1 cellular context compared by ENCODE assay signal in genomic region chr3:113966172-113966571, GRCh38.
TF ChIP-seq lines count a peak whose summit lies in the region.

No MANE protein-coding gene starts in this region.

TF ChIP-seq in GM23338, 12 proteins besides CTCF, POLR2A, EP300 and RAD21 (continued from another document):
- TF ChIP-seq EZH2phosphoT487 (IDR thresholded peaks at IDR 0.05; ENCODE audit: unreplicated experiment) = no peak
- TF ChIP-seq NANOG (IDR thresholded peaks at IDR 0.05; ENCODE audit: borderline replicate concordance) = no peak
- TF ChIP-seq, protein P1, sequence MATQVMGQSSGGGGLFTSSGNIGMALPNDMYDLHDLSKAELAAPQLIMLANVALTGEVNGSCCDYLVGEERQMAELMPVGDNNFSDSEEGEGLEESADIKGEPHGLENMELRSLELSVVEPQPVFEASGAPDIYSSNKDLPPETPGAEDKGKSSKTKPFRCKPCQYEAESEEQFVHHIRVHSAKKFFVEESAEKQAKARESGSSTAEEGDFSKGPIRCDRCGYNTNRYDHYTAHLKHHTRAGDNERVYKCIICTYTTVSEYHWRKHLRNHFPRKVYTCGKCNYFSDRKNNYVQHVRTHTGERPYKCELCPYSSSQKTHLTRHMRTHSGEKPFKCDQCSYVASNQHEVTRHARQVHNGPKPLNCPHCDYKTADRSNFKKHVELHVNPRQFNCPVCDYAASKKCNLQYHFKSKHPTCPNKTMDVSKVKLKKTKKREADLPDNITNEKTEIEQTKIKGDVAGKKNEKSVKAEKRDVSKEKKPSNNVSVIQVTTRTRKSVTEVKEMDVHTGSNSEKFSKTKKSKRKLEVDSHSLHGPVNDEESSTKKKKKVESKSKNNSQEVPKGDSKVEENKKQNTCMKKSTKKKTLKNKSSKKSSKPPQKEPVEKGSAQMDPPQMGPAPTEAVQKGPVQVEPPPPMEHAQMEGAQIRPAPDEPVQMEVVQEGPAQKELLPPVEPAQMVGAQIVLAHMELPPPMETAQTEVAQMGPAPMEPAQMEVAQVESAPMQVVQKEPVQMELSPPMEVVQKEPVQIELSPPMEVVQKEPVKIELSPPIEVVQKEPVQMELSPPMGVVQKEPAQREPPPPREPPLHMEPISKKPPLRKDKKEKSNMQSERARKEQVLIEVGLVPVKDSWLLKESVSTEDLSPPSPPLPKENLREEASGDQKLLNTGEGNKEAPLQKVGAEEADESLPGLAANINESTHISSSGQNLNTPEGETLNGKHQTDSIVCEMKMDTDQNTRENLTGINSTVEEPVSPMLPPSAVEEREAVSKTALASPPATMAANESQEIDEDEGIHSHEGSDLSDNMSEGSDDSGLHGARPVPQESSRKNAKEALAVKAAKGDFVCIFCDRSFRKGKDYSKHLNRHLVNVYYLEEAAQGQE (IDR thresholded peaks at IDR 0.05; ENCODE audit: unreplicated experiment) = no peak
- no peak for TF ChIP-seq JUNB (IDR thresholded peaks at IDR 0.05; ENCODE audit: unreplicated experiment)
- TF ChIP-seq ZNF331 (CRISPR knock-in tag; IDR thresholded peaks at IDR 0.05; ENCODE audit: low read depth) = no peak
- TF ChIP-seq CREB1 (CRISPR knock-in tag; IDR thresholded peaks at IDR 0.05; ENCODE audit: low read depth) = no peak
- TF ChIP-seq, protein P2, sequence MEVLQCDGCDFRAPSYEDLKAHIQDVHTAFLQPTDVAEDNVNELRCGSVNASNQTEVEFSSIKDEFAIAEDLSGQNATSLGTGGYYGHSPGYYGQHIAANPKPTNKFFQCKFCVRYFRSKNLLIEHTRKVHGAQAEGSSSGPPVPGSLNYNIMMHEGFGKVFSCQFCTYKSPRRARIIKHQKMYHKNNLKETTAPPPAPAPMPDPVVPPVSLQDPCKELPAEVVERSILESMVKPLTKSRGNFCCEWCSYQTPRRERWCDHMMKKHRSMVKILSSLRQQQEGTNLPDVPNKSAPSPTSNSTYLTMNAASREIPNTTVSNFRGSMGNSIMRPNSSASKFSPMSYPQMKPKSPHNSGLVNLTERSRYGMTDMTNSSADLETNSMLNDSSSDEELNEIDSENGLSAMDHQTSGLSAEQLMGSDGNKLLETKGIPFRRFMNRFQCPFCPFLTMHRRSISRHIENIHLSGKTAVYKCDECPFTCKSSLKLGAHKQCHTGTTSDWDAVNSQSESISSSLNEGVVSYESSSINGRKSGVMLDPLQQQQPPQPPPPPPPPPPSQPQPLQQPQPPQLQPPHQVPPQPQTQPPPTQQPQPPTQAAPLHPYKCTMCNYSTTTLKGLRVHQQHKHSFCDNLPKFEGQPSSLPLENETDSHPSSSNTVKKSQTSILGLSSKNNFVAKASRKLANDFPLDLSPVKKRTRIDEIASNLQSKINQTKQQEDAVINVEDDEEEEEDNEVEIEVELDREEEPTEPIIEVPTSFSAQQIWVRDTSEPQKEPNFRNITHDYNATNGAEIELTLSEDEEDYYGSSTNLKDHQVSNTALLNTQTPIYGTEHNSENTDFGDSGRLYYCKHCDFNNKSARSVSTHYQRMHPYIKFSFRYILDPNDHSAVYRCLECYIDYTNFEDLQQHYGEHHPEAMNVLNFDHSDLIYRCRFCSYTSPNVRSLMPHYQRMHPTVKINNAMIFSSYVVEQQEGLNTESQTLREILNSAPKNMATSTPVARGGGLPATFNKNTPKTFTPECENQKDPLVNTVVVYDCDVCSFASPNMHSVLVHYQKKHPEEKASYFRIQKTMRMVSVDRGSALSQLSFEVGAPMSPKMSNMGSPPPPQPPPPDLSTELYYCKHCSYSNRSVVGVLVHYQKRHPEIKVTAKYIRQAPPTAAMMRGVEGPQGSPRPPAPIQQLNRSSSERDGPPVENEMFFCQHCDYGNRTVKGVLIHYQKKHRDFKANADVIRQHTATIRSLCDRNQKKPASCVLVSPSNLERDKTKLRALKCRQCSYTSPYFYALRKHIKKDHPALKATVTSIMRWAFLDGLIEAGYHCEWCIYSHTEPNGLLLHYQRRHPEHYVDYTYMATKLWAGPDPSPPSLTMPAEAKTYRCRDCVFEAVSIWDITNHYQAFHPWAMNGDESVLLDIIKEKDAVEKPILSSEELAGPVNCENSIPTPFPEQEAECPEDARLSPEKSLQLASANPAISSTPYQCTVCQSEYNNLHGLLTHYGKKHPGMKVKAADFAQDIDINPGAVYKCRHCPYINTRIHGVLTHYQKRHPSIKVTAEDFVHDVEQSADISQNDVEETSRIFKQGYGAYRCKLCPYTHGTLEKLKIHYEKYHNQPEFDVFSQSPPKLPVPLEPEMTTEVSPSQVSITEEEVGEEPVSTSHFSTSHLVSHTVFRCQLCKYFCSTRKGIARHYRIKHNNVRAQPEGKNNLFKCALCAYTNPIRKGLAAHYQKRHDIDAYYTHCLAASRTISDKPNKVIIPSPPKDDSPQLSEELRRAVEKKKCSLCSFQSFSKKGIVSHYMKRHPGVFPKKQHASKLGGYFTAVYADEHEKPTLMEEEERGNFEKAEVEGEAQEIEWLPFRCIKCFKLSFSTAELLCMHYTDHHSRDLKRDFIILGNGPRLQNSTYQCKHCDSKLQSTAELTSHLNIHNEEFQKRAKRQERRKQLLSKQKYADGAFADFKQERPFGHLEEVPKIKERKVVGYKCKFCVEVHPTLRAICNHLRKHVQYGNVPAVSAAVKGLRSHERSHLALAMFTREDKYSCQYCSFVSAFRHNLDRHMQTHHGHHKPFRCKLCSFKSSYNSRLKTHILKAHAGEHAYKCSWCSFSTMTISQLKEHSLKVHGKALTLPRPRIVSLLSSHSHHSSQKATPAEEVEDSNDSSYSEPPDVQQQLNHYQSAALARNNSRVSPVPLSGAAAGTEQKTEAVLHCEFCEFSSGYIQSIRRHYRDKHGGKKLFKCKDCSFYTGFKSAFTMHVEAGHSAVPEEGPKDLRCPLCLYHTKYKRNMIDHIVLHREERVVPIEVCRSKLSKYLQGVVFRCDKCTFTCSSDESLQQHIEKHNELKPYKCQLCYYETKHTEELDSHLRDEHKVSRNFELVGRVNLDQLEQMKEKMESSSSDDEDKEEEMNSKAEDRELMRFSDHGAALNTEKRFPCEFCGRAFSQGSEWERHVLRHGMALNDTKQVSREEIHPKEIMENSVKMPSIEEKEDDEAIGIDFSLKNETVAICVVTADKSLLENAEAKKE (CRISPR knock-in tag; IDR thresholded peaks at IDR 0.05) = no peak
- TF ChIP-seq ZNF114 (CRISPR knock-in tag; IDR thresholded peaks at IDR 0.05) = no peak
- TF ChIP-seq EZH2 (IDR thresholded peaks at IDR 0.05; ENCODE audit: low read depth, unreplicated experiment) = no peak
